In genomic region chr2:88690591-88691338, GRCh38 we compare ENCODE assay signal across 8 cellular contexts. TPM values are rescaled to one million over a fixed set of nuclear protein-coding genes. Genes with fewer than 3 reads are reported as not detected.
DNase-seq lines count a peak whose midpoint lies in the region; ATAC-seq and TF ChIP-seq lines count a peak whose summit lies in the region.

No MANE protein-coding gene starts in this region.

- H3K27ac ChIP-seq in right lobe of liver: peak overlapping the region; percentile 35 to 47 (median 46)

- WGBS in right lobe of liver (ENCODE audit: insufficient coverage, low coverage, low lambda C conversion rate, missing lambda C conversion rate): 40% methylated on average over 15 of the region's 20 CpGs

- peak overlapping the region; percentile 84 for H3K4me3 Mint-ChIP-seq in MCF 10A (ENCODE audit: unreplicated experiment)

- H3K27ac Mint-ChIP-seq in MCF 10A (ENCODE audit: low read depth, unreplicated experiment): peak overlapping the region; percentile 36

- peaks cover 0 to 13% (median 3%) of the 10 kb centered on the region in 4 donors for H3K4me1 ChIP-seq in right lobe of liver

- H3K27me3 ChIP-seq in right lobe of liver: no peaks in the 10 kb centered on the region

- H3K9me3 ChIP-seq in right lobe of liver: no peaks in the 10 kb centered on the region

- DNase-seq in NOMO-1 (lab: John Stamatoyannopoulos, UW; ENCODE audit: unreplicated experiment in 2 of 2): peak; percentile 35 to 51
- no peak for DNase-seq in NOMO-1 treated with dmso at 0.1 percent for 144 hours (lab: John Stamatoyannopoulos, UW; ENCODE audit: unreplicated experiment)
- DNase-seq in SW480 (ENCODE audit: low spot score): peak; percentile 37
- peak; percentile 60 for DNase-seq in MCF 10A (ENCODE audit: unreplicated experiment)
- peak; percentile 45 to 56 (median 55) for DNase-seq in right lobe of liver
- peak; percentile 26 for DNase-seq in stimulated activated CD8-positive, alpha-beta memory T cell treated with anti-CD3 and anti-CD28 coated beads, Interleukin-4, amount 100 ng/mL, for 24 hours (ENCODE audit: low read depth)
- DNase-seq in cerebellar nuclear complex (lab: John Stamatoyannopoulos, UW): no peak

- peaks cover 27% of the 10 kb centered on the region for H3K4me1 Mint-ChIP-seq in MCF 10A (ENCODE audit: insufficient read depth, unreplicated experiment)

- no peaks in the 10 kb centered on the region for H3K27me3 Mint-ChIP-seq in MCF 10A (ENCODE audit: insufficient read depth, unreplicated experiment)

- POLR2A ChIA-PET in MCF 10A (lab: Yijun Ruan, JAX): interaction anchor here (0.6 to 3.8 kb wide), 9 partner anchors 8 to 109 kb away, joined by 3 to 25 read pairs (median 4); partner anchors contain the start of gene EIF2AK3

- TF ChIP-seq POLR2A in right lobe of liver (IDR thresholded peaks at IDR 0.05): no peak

- peak overlapping the region; percentile 61 to 90 (median 79) for H3K4me3 ChIP-seq in right lobe of liver

- peaks cover 5% of the 10 kb centered on the region for H3K36me3 Mint-ChIP-seq in MCF 10A (ENCODE audit: insufficient read depth, unreplicated experiment)

- TF ChIP-seq CTCF in MCF 10A (IDR thresholded peaks at IDR 0.05; ENCODE audit: unreplicated experiment) (peak; percentile 13), right lobe of liver (IDR thresholded peaks at IDR 0.05) (peak in 1 of 4 donors; percentile 6)

- ATAC-seq in HG03066 (IDR thresholded peaks at IDR 0.05; ENCODE audit: low read depth, unreplicated experiment) (peak; percentile 5), right lobe of liver (peak; percentile 15 to 42 (median 18))

- H3K9me3 Mint-ChIP-seq in MCF 10A (ENCODE audit: unreplicated experiment): peaks cover 7% of the 10 kb centered on the region

- BruUV-seq in MCF 10A (replicated peaks; lab: Mats Ljungman, UMichigan): TSS peak; percentile 71

- no peaks in the 10 kb centered on the region for H3K36me3 ChIP-seq in right lobe of liver

- intact Hi-C loops in MCF 10A (cut with micrococcal nuclease) (loop anchor here (1.0 kb wide), 1 partner anchor 63 kb away; the partner anchor contains the start of gene EIF2AK3), right lobe of liver (cut with DNase I) (no loop called here)

- CTCF ChIA-PET in MCF 10A (lab: Yijun Ruan, JAX): interaction anchor here (0.6 to 5.0 kb wide), 6 partner anchors 18 to 500 kb away, joined by 3 to 33 read pairs (median 4); no protein-coding TSS in a partner anchor

RNA-seq across cellular contexts. Expression of gene RPIA, which starts 0.7 kb away (rescaled TPM):
- total RNA-seq in MCF 10A (2022): 12.2 and 14.1 TPM in 2 replicates
- total RNA-seq in right lobe of liver: 1 to 10 TPM; 2.2 to 4.8 (median 3.2) TPM

Comparison
In these comparisons a context has a peak if more than half of its experiments do, and no peak if none do; other contexts are left out.
1. DNase-seq: peak in NOMO-1 (2 of 2), SW480 (single experiment), MCF 10A (single experiment), right lobe of liver (3 of 3) and stimulated activated CD8-positive, alpha-beta memory T cell treated with anti-CD3 and anti-CD28 coated beads, Interleukin-4, amount 100 ng/mL, for 24 hours (single experiment); none in NOMO-1 treated with dmso at 0.1 percent for 144 hours (single experiment) and cerebellar nuclear complex (0 of 2).